Comparison of ENCODE assay signal across 20 cellular contexts in the genomic region with DNA sequence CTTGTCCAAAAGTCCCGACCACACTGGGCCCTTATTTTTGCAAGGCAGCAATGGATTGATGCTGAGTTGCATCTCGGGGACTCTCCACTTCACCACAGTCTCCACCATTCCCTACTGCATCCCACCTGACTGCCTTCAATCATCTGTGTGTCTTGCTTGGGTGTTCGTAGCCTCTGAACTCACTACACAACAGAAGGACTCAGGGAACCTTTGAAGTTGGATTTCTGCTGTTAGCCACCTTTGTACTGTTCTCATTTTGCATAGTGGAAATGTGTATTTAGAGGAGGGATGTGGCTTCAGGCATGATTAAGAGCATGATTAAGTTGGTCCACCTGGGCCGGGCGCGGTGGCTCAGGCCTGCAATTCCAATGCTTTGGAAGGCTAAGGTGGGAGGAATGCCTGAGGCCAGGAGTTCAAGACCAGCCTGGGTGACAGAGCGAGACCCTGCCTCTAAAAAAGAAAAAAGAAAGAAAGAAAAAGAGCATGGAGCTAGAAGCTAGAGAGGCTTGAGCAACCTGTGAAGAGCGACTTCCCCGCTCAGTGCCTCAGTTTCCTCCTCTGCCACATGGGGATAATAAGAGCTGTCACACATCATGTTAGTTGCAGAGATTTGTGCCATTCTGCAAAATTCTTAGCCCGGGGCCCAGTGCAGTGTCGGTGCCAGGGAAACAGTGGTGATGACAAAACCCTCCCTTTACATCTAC.
DNase-seq lines count a peak whose midpoint lies in the region; ATAC-seq and TF ChIP-seq lines count a peak whose summit lies in the region.
"Had no signal": no experiment of that assay in that cellular context is flagged by ENCODE, and none has a peak within 500 bp of the region (broad histone marks: within the 10 kb centered on the region; RNA-seq: fewer than 3 reads in every experiment).

No MANE protein-coding gene starts in this region.

- TF ChIP-seq CTCF in body of pancreas (IDR thresholded peaks at IDR 0.05), result no peak
- TF ChIP-seq CTCF in right lobe of liver (IDR thresholded peaks at IDR 0.05), result no peak
- no peak for TF ChIP-seq CTCF in tibial artery (IDR thresholded peaks at IDR 0.05)

- H3K4me1 Mint-ChIP-seq in T-helper 1 cell treated with Interleukin-12 subunit alpha and Interleukin-12 subunit beta and Interleukin-4 antibody, amounts not matched to agents 30 μg/mL and 1 μg/mL, for 36 hours (ENCODE audit: low read depth), result peaks cover 50% of the 10 kb centered on the region

- DNase-seq in T-helper 1 cell (no peak), body of pancreas (no peak), right lobe of liver (no peak), tibial artery (no peak), OCI-M1 (lab: John Stamatoyannopoulos, UW) (no peak), SKM-1 treated with dmso at 0.1 percent for 144 hours (lab: John Stamatoyannopoulos, UW; ENCODE audit: unreplicated experiment) (no peak), C1 segment of cervical spinal cord (lab: John Stamatoyannopoulos, UW) (no peak)
- DNase-seq: 8988T; activated CD8-positive, alpha-beta T cell treated with anti-CD3 and anti-CD28 coated beads, Interleukin-2, amount 10 ng/mL, durations not matched to agents 7 days and 5 days; amniotic stem cell; endodermal cell; KBM-7; NCI-H2081; NCI-H69; spleen had no signal

- no peaks in the 10 kb centered on the region for H3K9me3 Mint-ChIP-seq in T-helper 1 cell treated with Interleukin-12 subunit alpha and Interleukin-12 subunit beta and Interleukin-4 antibody, amounts not matched to agents 30 μg/mL and 1 μg/mL, for 36 hours
- H3K9me3 Mint-ChIP-seq: activated T-helper 1 cell treated with anti-CD3 and anti-CD28 coated beads, Interleukin-12 subunit alpha, Interleukin-12 subunit beta, Interleukin-2, Interleukin-4 antibody, amounts not matched to agents 30 ng/mL and 10 ng/mL and 1 ng/mL, durations not matched to agents 14 hours and 24 hours and 36 hours; endodermal cell had no signal

- H3K4me3 Mint-ChIP-seq in T-helper 1 cell treated with Interleukin-12 subunit alpha and Interleukin-12 subunit beta and Interleukin-4 antibody, amounts not matched to agents 30 μg/mL and 1 μg/mL, for 36 hours, result peak overlapping the region; percentile 47
- H3K4me3 Mint-ChIP-seq: activated CD8-positive, alpha-beta T cell treated with anti-CD3 and anti-CD28 coated beads, Interleukin-2, amount 10 ng/mL, durations not matched to agents 7 days and 5 days; activated T-helper 1 cell treated with anti-CD3 and anti-CD28 coated beads, Interleukin-12 subunit alpha, Interleukin-12 subunit beta, Interleukin-2, Interleukin-4 antibody, amounts not matched to agents 30 ng/mL and 10 ng/mL and 1 ng/mL, durations not matched to agents 14 hours and 24 hours and 36 hours; endodermal cell had no signal

- H3K9me3 ChIP-seq in body of pancreas, result no peaks in the 10 kb centered on the region
- no peaks in the 10 kb centered on the region for H3K9me3 ChIP-seq in right lobe of liver
- no peaks in the 10 kb centered on the region for H3K9me3 ChIP-seq in tibial artery
- H3K9me3 ChIP-seq: Peyer's patch, spleen, tibial nerve had no signal

- no peak for ATAC-seq in body of pancreas
- peak; percentile 43 to 57 (median 49) for ATAC-seq in right lobe of liver
- ATAC-seq: activated CD8-positive, alpha-beta T cell treated with anti-CD3 and anti-CD28 coated beads, Interleukin-2, amount 10 ng/mL, durations not matched to agents 7 days and 5 days had no signal

- peaks cover 3% of the 10 kb centered on the region for H3K27me3 Mint-ChIP-seq in T-helper 1 cell treated with Interleukin-12 subunit alpha and Interleukin-12 subunit beta and Interleukin-4 antibody, amounts not matched to agents 30 μg/mL and 1 μg/mL, for 36 hours (ENCODE audit: low read depth)

- H3K36me3 ChIP-seq in body of pancreas (replicated peaks in 1 of 2; ENCODE audit: insufficient read depth in 1 of 2, low read depth in 2 of 2), result no peaks in the 10 kb centered on the region
- no peaks in the 10 kb centered on the region for H3K36me3 ChIP-seq in right lobe of liver
- no peaks in the 10 kb centered on the region for H3K36me3 ChIP-seq in tibial artery
- H3K36me3 ChIP-seq: Peyer's patch, spleen, tibial nerve had no signal

- H3K4me1 ChIP-seq in body of pancreas, result peaks cover 42% of the 10 kb centered on the region
- peaks cover 0 to 46% (median 21%) of the 10 kb centered on the region in 4 donors for H3K4me1 ChIP-seq in right lobe of liver
- peaks cover 0 to 47% (median 32%) of the 10 kb centered on the region in 4 donors for H3K4me1 ChIP-seq in tibial artery
- H3K4me1 ChIP-seq: parathyroid adenoma, tibial nerve had no signal

- TF ChIP-seq POLR2A in body of pancreas (IDR thresholded peaks at IDR 0.05) (no peak), right lobe of liver (IDR thresholded peaks at IDR 0.05) (peak; percentile 12)

- H3K27me3 ChIP-seq in body of pancreas, result no peaks in the 10 kb centered on the region
- no peaks in the 10 kb centered on the region for H3K27me3 ChIP-seq in right lobe of liver
- no peaks in the 10 kb centered on the region for H3K27me3 ChIP-seq in tibial artery
- H3K27me3 ChIP-seq: Peyer's patch, tibial nerve had no signal

- H3K27ac Mint-ChIP-seq in T-helper 1 cell treated with Interleukin-12 subunit alpha and Interleukin-12 subunit beta and Interleukin-4 antibody, amounts not matched to agents 30 μg/mL and 1 μg/mL, for 36 hours, result peak overlapping the region; percentile 65
- H3K27ac Mint-ChIP-seq: activated CD8-positive, alpha-beta T cell treated with anti-CD3 and anti-CD28 coated beads, Interleukin-2, amount 10 ng/mL, durations not matched to agents 7 days and 5 days; activated T-helper 1 cell treated with anti-CD3 and anti-CD28 coated beads, Interleukin-12 subunit alpha, Interleukin-12 subunit beta, Interleukin-2, Interleukin-4 antibody, amounts not matched to agents 30 ng/mL and 10 ng/mL and 1 ng/mL, durations not matched to agents 14 hours and 24 hours and 36 hours; endodermal cell had no signal

- intact Hi-C loops in body of pancreas (cut with DNase I), result no loop called here
- intact Hi-C loops in right lobe of liver (cut with DNase I), result no loop called here
- intact Hi-C loops in tibial artery (cut with DNase I; ENCODE audit: low total_unique reads), result no loop called here

- no peak overlapping the region for H3K4me3 ChIP-seq in body of pancreas
- H3K4me3 ChIP-seq in right lobe of liver, result no peak overlapping the region
- no peak overlapping the region for H3K4me3 ChIP-seq in tibial artery
- H3K4me3 ChIP-seq: Peyer's patch, spleen, tibial nerve had no signal

- WGBS in body of pancreas, 2 donors, result 48 to 50% methylated on average over 11 of the region's 11 CpGs
- WGBS in right lobe of liver (ENCODE audit: insufficient coverage, low coverage, low lambda C conversion rate, missing lambda C conversion rate), result 37% methylated on average over 10 of the region's 11 CpGs

- H3K36me3 Mint-ChIP-seq in T-helper 1 cell treated with Interleukin-12 subunit alpha and Interleukin-12 subunit beta and Interleukin-4 antibody, amounts not matched to agents 30 μg/mL and 1 μg/mL, for 36 hours (ENCODE audit: low read depth), result peaks cover 6% of the 10 kb centered on the region

- H3K27ac ChIP-seq in body of pancreas, result peak overlapping the region in 3 of 4 donors; percentile 67 to 68 (median 67)
- H3K27ac ChIP-seq in right lobe of liver, result peak overlapping the region; percentile 10 to 87 (median 82)
- peak overlapping the region; percentile 87 to 96 for H3K27ac ChIP-seq in tibial artery
- H3K27ac ChIP-seq: parathyroid adenoma had no signal
